Comparison of ENCODE assay signal across 1 cellular context in genomic region chr15:57495037-57495436, GRCh38.
TF ChIP-seq lines count a peak whose summit lies in the region.

No MANE protein-coding gene starts in this region.

TF ChIP-seq in GM12878, 131 proteins besides CTCF, POLR2A, EP300 and RAD21 (continued from another document):
- no peak for TF ChIP-seq E2F8 (IDR thresholded peaks at IDR 0.05; ENCODE audit: low read depth, partially characterized antibody)
